Comparison of ENCODE assay signal across 24 cellular contexts in genomic region chr17:56997313-56997712, GRCh38.
"Had no signal": no experiment of that assay in that cellular context is flagged by ENCODE, and none has a peak within 500 bp of the region (broad histone marks: within the 10 kb centered on the region; RNA-seq: fewer than 3 reads in every experiment).

No MANE protein-coding gene starts in this region.

- H3K27ac Mint-ChIP-seq: mesothelial cell of epicardium had no signal

- H3K27ac ChIP-seq: coronary artery, dorsolateral prefrontal cortex, esophagus muscularis mucosa, foreskin keratinocyte, gastrocnemius medialis, heart right ventricle, left lung, lower lobe of right lung had no signal

- H3K4me3 Mint-ChIP-seq: mesothelial cell of epicardium, naive B cell had no signal

- H3K4me1 ChIP-seq: foreskin keratinocyte, left lung, lower lobe of right lung had no signal

- DNase-seq: dermis blood vessel endothelial cell; dorsolateral prefrontal cortex; effector CD4-positive, alpha-beta T cell; effector memory CD4-positive, alpha-beta T cell; foreskin keratinocyte; gastrocnemius medialis; glutamatergic neuron; head of caudate nucleus; heart right ventricle; hippocampal formation; left cardiac atrium; left lung; left ventricle myocardium superior; lower lobe of right lung; mesenchymal stem cell; mucosa of descending colon; naive B cell had no signal

- ATAC-seq: foreskin keratinocyte, gastrocnemius medialis, heart right ventricle, left cardiac atrium, left lung, left ventricle myocardium superior, lower lobe of right lung, mucosa of descending colon had no signal

- H3K9me3 Mint-ChIP-seq: mesothelial cell of epicardium, naive B cell had no signal

- H3K4me3 ChIP-seq: coronary artery, dorsolateral prefrontal cortex, esophagus muscularis mucosa, gastrocnemius medialis, heart right ventricle, left lung, lower lobe of right lung, mucosa of descending colon had no signal

- H3K9me3 ChIP-seq: esophagus muscularis mucosa, gastrocnemius medialis, heart right ventricle, left lung, lower lobe of right lung, mucosa of descending colon had no signal

- FAIRE-seq: colon, endothelial cell of umbilical vein, islet of Langerhans, keratinocyte had no signal
